20 cellular contexts compared by ENCODE assay signal in the genomic region with DNA sequence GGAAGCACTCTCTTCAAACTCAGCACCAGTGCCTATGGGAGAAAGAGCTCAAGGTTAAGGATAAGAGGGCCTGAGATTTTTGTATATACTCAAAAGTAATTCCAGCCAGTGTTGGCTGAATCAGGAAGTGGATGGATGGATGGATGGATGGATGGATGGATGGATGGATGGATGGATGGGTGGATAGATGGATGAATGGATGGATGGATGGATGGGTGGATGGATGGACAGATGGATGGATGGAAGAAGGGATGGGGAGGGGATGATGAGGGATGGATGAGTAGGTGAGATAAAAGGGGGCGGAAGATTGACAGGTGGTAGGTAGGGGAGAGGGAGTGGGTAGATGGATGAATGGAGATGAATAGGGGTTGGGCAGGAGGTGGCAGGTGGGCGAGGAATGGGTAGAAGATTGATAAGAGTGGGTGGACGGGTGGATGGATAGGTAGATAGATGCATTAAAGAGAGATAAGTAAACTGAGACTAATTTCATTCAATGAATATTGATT. TPM values are rescaled to one million over a fixed set of nuclear protein-coding genes. Genes with fewer than 3 reads are reported as not detected.
DNase-seq lines count a peak whose midpoint lies in the region; ATAC-seq and TF ChIP-seq lines count a peak whose summit lies in the region.
"Had no signal": no experiment of that assay in that cellular context is flagged by ENCODE, and none has a peak within 500 bp of the region (broad histone marks: within the 10 kb centered on the region; RNA-seq: fewer than 3 reads in every experiment).

No MANE protein-coding gene starts in this region.

- CTCF ChIA-PET in activated B cell treated with CpG ODN at 0.5 μM for 24 hours (lab: Charles Lee), result interaction anchor here (1.0 to 2.8 kb wide), 2 partner anchors 13 to 74 kb away, joined by 3 to 12 read pairs; no protein-coding TSS in a partner anchor

- no peaks in the 10 kb centered on the region for H3K36me3 Mint-ChIP-seq in activated T-cell treated with anti-CD3 and anti-CD28 coated beads, Interleukin-2, amount 50 U/mL, for 72 hours (ENCODE audit: insufficient read depth in 2 of 2)
- no peaks in the 10 kb centered on the region for H3K36me3 Mint-ChIP-seq in activated B cell treated with CpG ODN at 0.5 μM for 24 hours (ENCODE audit: low read depth)

- H3K4me3 Mint-ChIP-seq in activated T-cell treated with anti-CD3 and anti-CD28 coated beads, Interleukin-2, amount 50 U/mL, for 72 hours, result peak overlapping the region in 1 of 2 donors; percentile 36
- peak overlapping the region; percentile 64 for H3K4me3 Mint-ChIP-seq in activated B cell treated with CpG ODN at 0.5 μM for 24 hours

- H3K36me3 ChIP-seq in esophagus muscularis mucosa (peaks cover 0 to 7% (median 5%) of the 10 kb centered on the region in 4 donors), thoracic aorta (peaks cover 16% of the 10 kb centered on the region)
- H3K36me3 ChIP-seq: MG63, Peyer's patch had no signal

- POLR2A ChIA-PET in activated B cell treated with CpG ODN at 0.5 μM for 24 hours (lab: Charles Lee), result interaction anchor here (0.6 to 2.1 kb wide), 3 partner anchors 27 to 40 kb away, joined by 3 to 18 read pairs (median 4); no protein-coding TSS in a partner anchor

- no peak for DNase-seq in activated T-cell treated with anti-CD3 and anti-CD28 coated beads, Interleukin-2, amount 50 U/mL, for 72 hours
- DNase-seq in activated T-cell treated with anti-CD3 and anti-CD28 coated beads, Interleukin-2, amount 50 U/mL, for 1 hour, result no peak
- DNase-seq in activated B cell treated with CpG ODN at 0.5 μM for 24 hours (no peak), esophagus muscularis mucosa (ENCODE audit: extremely low spot score) (no peak), thoracic aorta (ENCODE audit: low spot score) (no peak), superior temporal gyrus (ENCODE audit: extremely low spot score) (no peak), A172 (ENCODE audit: low spot score) (no peak), AML-193 (lab: John Stamatoyannopoulos, UW) (no peak)
- DNase-seq: C1 segment of cervical spinal cord, DND-41, GOT3, Karpas-422, MG63, NCI-H1092, NCI-H146, NCI-H2081 treated with DMSO at 0.1 percent for 48 hours, NCI-H510A, NCI-H774, Peyer's patch had no signal

- peak overlapping the region; percentile 15 for H3K27ac Mint-ChIP-seq in activated T-cell treated with anti-CD3 and anti-CD28 coated beads, Interleukin-2, amount 50 U/mL, for 72 hours
- H3K27ac Mint-ChIP-seq in activated B cell treated with CpG ODN at 0.5 μM for 24 hours, result peak overlapping the region; percentile 55

- intact Hi-C loops in activated B cell treated with CpG ODN at 0.5 μM for 24 hours (cut with micrococcal nuclease) (loop anchor here (2.0 kb wide), 1 partner anchor 28 kb away; no protein-coding TSS in a partner anchor), esophagus muscularis mucosa (cut with DNase I) (no loop called here)

- H3K27me3 Mint-ChIP-seq in activated T-cell treated with anti-CD3 and anti-CD28 coated beads, Interleukin-2, amount 50 U/mL, for 72 hours (ENCODE audit: low read depth), result peaks cover 11% of the 10 kb centered on the region
- H3K27me3 Mint-ChIP-seq in activated B cell treated with CpG ODN at 0.5 μM for 24 hours, result no peaks in the 10 kb centered on the region

- 94% methylated on average over 3 of the region's 3 CpGs for WGBS in esophagus muscularis mucosa

- no peak for ATAC-seq in activated T-cell treated with anti-CD3 and anti-CD28 coated beads, Interleukin-2, amount 50 U/mL, for 72 hours (replicated peaks in 1 of 2)
- ATAC-seq in activated B cell treated with CpG ODN at 0.5 μM for 24 hours (ENCODE audit: low read depth) (no peak), thoracic aorta (ENCODE audit: insufficient number of reproducible peaks, low FRiP score, low read depth) (no peak)
- ATAC-seq: Right ventricle myocardium inferior had no signal

- H3K4me1 Mint-ChIP-seq in activated T-cell treated with anti-CD3 and anti-CD28 coated beads, Interleukin-2, amount 50 U/mL, for 72 hours (ENCODE audit: low read depth), result peaks cover 37% of the 10 kb centered on the region
- peaks cover 37% of the 10 kb centered on the region for H3K4me1 Mint-ChIP-seq in activated B cell treated with CpG ODN at 0.5 μM for 24 hours

- peaks cover 0 to 2% of the 10 kb centered on the region in 2 donors for H3K9me3 Mint-ChIP-seq in activated T-cell treated with anti-CD3 and anti-CD28 coated beads, Interleukin-2, amount 50 U/mL, for 72 hours
- no peaks in the 10 kb centered on the region for H3K9me3 Mint-ChIP-seq in activated B cell treated with CpG ODN at 0.5 μM for 24 hours

- TF ChIP-seq EP300 in esophagus muscularis mucosa (IDR thresholded peaks at IDR 0.05), result no peak

- H3K9me3 ChIP-seq in esophagus muscularis mucosa (no peaks in the 10 kb centered on the region), thoracic aorta (no peaks in the 10 kb centered on the region)
- H3K9me3 ChIP-seq: MG63, Peyer's patch had no signal

- H3K27me3 ChIP-seq in esophagus muscularis mucosa (no peaks in the 10 kb centered on the region), thoracic aorta (replicated peaks; ENCODE audit: insufficient read depth) (no peaks in the 10 kb centered on the region)
- H3K27me3 ChIP-seq: Peyer's patch had no signal

- H3K27ac ChIP-seq in esophagus muscularis mucosa (replicated peaks in 1 of 4) (peak overlapping the region; percentile 95 to 97 (median 96)), thoracic aorta (peak overlapping the region; percentile 98)

- H3K4me3 ChIP-seq in esophagus muscularis mucosa, result no peak overlapping the region
- no peak overlapping the region for H3K4me3 ChIP-seq in thoracic aorta
- H3K4me3 ChIP-seq: MG63, Peyer's patch had no signal

- no peak for TF ChIP-seq POLR2A in esophagus muscularis mucosa (IDR thresholded peaks at IDR 0.05; ENCODE audit: low read depth)

- TF ChIP-seq CTCF in activated B cell treated with CpG ODN at 0.5 μM for 24 hours (IDR thresholded peaks at IDR 0.05) (no peak), esophagus muscularis mucosa (IDR thresholded peaks at IDR 0.05) (no peak), thoracic aorta (IDR thresholded peaks at IDR 0.05) (no peak)

- H3K4me1 ChIP-seq in esophagus muscularis mucosa (peaks cover 61 to 97% (median 92%) of the 10 kb centered on the region in 4 donors), thoracic aorta (ENCODE audit: control insufficient read depth in 1 of 2, low read depth in 2 of 2) (peaks cover 28 to 77% of the 10 kb centered on the region in 2 donors)

RNA-seq across cellular contexts. Expression of a gene that starts 4.1 kb away (rescaled TPM):
- not detected for total RNA-seq in activated T-cell treated with anti-CD3 and anti-CD28 coated beads, Interleukin-2, amount 50 U/mL, for 72 hours
- total RNA-seq in activated B cell treated with CpG ODN at 0.5 μM for 24 hours, result 0.27 and 0.31 TPM in 2 replicates
- total RNA-seq in esophagus muscularis mucosa, result 10 to 100 TPM; 26.8 to 40.4 (median 29.9) TPM
- 100 to 1,000 TPM; 106 to 117 TPM for total RNA-seq in thoracic aorta
- 0.79 and 0.88 TPM in 2 replicates for total RNA-seq in A172 (2014; rRNA removed; shearing (Covaris generic))

RNA-seq across cellular contexts. Expression of a gene that starts 17.8 kb away (rescaled TPM):
- 1 to 10 TPM; 4.6 to 8.0 TPM for total RNA-seq in activated T-cell treated with anti-CD3 and anti-CD28 coated beads, Interleukin-2, amount 50 U/mL, for 72 hours
- 276 and 288 TPM in 2 replicates for total RNA-seq in activated B cell treated with CpG ODN at 0.5 μM for 24 hours
- total RNA-seq in esophagus muscularis mucosa, result not detected
- total RNA-seq in thoracic aorta, result not detected
- total RNA-seq in A172 (2014; rRNA removed; shearing (Covaris generic)), result not detected in 2 replicates
- total RNA-seq: Right ventricle myocardium inferior had no signal

RNA-seq across cellular contexts. Expression of a gene that starts 28.2 kb away (rescaled TPM):
- 1 to 10 TPM; 1.3 to 7.4 TPM for total RNA-seq in activated T-cell treated with anti-CD3 and anti-CD28 coated beads, Interleukin-2, amount 50 U/mL, for 72 hours
- total RNA-seq in activated B cell treated with CpG ODN at 0.5 μM for 24 hours (6.7 and 7.0 TPM in 2 replicates), esophagus muscularis mucosa (not detected), thoracic aorta (not detected)
- total RNA-seq in A172 (2014; rRNA removed; shearing (Covaris generic)), result 3.4 and 14.2 TPM in 2 replicates
- total RNA-seq: Peyer's patch, Right ventricle myocardium inferior had no signal

Comparison
In these comparisons a context has a peak if more than half of its experiments do, and no peak if none do; other contexts are left out.
1. RNA of a gene that starts 4.1 kb away (total RNA-seq): 106 to 117 TPM in thoracic aorta and 26.8 to 40.4 TPM in esophagus muscularis mucosa; 0.79 to 0.88 TPM in A172, 0.27 to 0.31 TPM in activated B cell treated with CpG ODN at 0.5 μM for 24 hours and not detected in activated T-cell treated with anti-CD3 and anti-CD28 coated beads, Interleukin-2, amount 50 U/mL, for 72 hours; every median in the first group is over 10 times any median in the second.
2. RNA of a gene that starts 17.8 kb away (total RNA-seq): 276 to 288 TPM in activated B cell treated with CpG ODN at 0.5 μM for 24 hours; 4.6 to 8.0 TPM in activated T-cell treated with anti-CD3 and anti-CD28 coated beads, Interleukin-2, amount 50 U/mL, for 72 hours, not detected in esophagus muscularis mucosa, not detected in thoracic aorta and not detected in A172; every median in the first group is over 10 times any median in the second.